ENCODE assay signal across 14 cellular contexts in genomic region chr4:26458104-26458503, GRCh38. TPM values are rescaled to one million over a fixed set of nuclear protein-coding genes. Genes with fewer than 3 reads are reported as not detected.
A peak's percentile ranks its signal among the peaks of the same experiment; 100 is the strongest.
DNase-seq lines count a peak whose midpoint lies in the region; ATAC-seq, FAIRE-seq and TF ChIP-seq lines count a peak whose summit lies in the region.
"Had no signal": no experiment of that assay in that cellular context is flagged by ENCODE, and none has a peak within 500 bp of the region (broad histone marks: within the 10 kb centered on the region; RNA-seq: fewer than 3 reads in every experiment).

No MANE protein-coding gene starts in this region.

- DNase-seq in HepG2 (ENCODE audit: low spot score), result no peak
- no peak for DNase-seq in right lobe of liver
- DNase-seq in SJCRH30, result peak; percentile 62 to 80
- DNase-seq in hepatic stellate cell (ENCODE audit: low spot score), result peak; percentile 33
- DNase-seq in OCI-M2 (lab: John Stamatoyannopoulos, UW; ENCODE audit: unreplicated experiment), result no peak
- no peak for DNase-seq in iPS-NIHi11 (ENCODE audit: low spot score)
- DNase-seq: central memory CD4-positive, alpha-beta T cell; NK-92 treated with Interleukin-12 subunit alpha and Interleukin-12 subunit beta, amount 100 ng/mL, for 24 hours; pancreas; uterus had no signal

- peak overlapping the region; percentile 33; the same call in 1 of the 2 replicates for H3K4me2 ChIP-seq in HepG2 (ENCODE audit: low read depth, low read length)

- CTCF ChIA-PET in HepG2 (lab: Yijun Ruan, JAX; ENCODE audit: low intra/inter-chr PET ratio, low total read pairs), result interaction anchor here (1.9 kb wide), 1 partner anchor 262 kb away, joined by 13 read pairs; no protein-coding TSS in a partner anchor

- no peak for TF ChIP-seq EP300 in HepG2 (IDR thresholded peaks at IDR 0.05; ENCODE audit: low read depth in 2 of 2, low read length in 2 of 2)
- no peak for TF ChIP-seq EP300 in HepG2 (CRISPR knock-in tag; IDR thresholded peaks at IDR 0.05; ENCODE audit: borderline replicate concordance)

- no peaks in the 10 kb centered on the region for H4K20me1 ChIP-seq in HepG2 (ENCODE audit: insufficient read depth, low read length)

- H2AFZ ChIP-seq in HepG2 (ENCODE audit: low read length), result no peak overlapping the region

- no peak overlapping the region for H3K27ac ChIP-seq in HepG2 (ENCODE audit: extremely low read length, insufficient read depth, low read length)
- no peak overlapping the region for H3K27ac ChIP-seq in right lobe of liver
- peak overlapping the region; percentile 25; the same call in 1 of the 2 replicates for H3K27ac ChIP-seq in SJCRH30
- H3K27ac ChIP-seq: pancreas, uterus had no signal

- no peaks in the 10 kb centered on the region for H3K36me3 ChIP-seq in HepG2 (replicated peaks in 1 of 2; ENCODE audit: control insufficient read depth in 1 of 2, insufficient read depth in 2 of 2, low read length in 2 of 2)
- no peaks in the 10 kb centered on the region for H3K36me3 ChIP-seq in right lobe of liver
- H3K36me3 ChIP-seq in SJCRH30, result no peaks in the 10 kb centered on the region
- H3K36me3 ChIP-seq: pancreas, uterus had no signal

- no peak overlapping the region for H3K9ac ChIP-seq in HepG2 (ENCODE audit: insufficient read depth, low read depth, low read length)

- POLR2A ChIA-PET in HepG2 (lab: Yijun Ruan, JAX), result no interaction called here

- FAIRE-seq in HepG2 (lab: Jason Lieb, UNC), result peak; percentile 37
- FAIRE-seq: K562, pancreas had no signal

- TF ChIP-seq RAD21 in HepG2 (CRISPR knock-in tag; IDR thresholded peaks at IDR 0.05), result no peak

- TF ChIP-seq CTCF in HepG2 (CRISPR knock-in tag; IDR thresholded peaks at IDR 0.05) (0 out of 2 replicates have a peak, but pooled peaks have one; percentile 13), right lobe of liver (IDR thresholded peaks at IDR 0.05) (no peak)

- H3K4me3 ChIP-seq in HepG2 (replicated peaks in 1 of 3; ENCODE audit: insufficient read depth in 1 of 3, low read depth in 2 of 3, low read length in 3 of 3) (no peak overlapping the region; a peak in 1 of 6 replicates), right lobe of liver (no peak overlapping the region), SJCRH30 (no peak overlapping the region; the same call in 1 of the 2 replicates)
- H3K4me3 ChIP-seq: K562, lung, pancreas, uterus had no signal

- no peak for TF ChIP-seq POLR2A in HepG2 (IDR thresholded peaks at IDR 0.05; ENCODE audit: insufficient read depth in 1 of 2, low read depth in 2 of 2, low read length in 2 of 2)
- TF ChIP-seq POLR2A in right lobe of liver (IDR thresholded peaks at IDR 0.05), result no peak

- in situ Hi-C loops in HepG2 (cut with HindIII; ENCODE audit: extremely low pct_ligation_motif_present, low pct_unique_long_range_greater_than_20kb), result no loop called here

- peaks cover 18% of the 10 kb centered on the region for H3K4me1 ChIP-seq in HepG2 (ENCODE audit: insufficient read depth, low read length)
- no peaks in the 10 kb centered on the region for H3K4me1 ChIP-seq in right lobe of liver
- peaks cover 16% of the 10 kb centered on the region; the same call in 1 of the 2 replicates for H3K4me1 ChIP-seq in SJCRH30
- H3K4me1 ChIP-seq: uterus had no signal

- no peaks in the 10 kb centered on the region; a peak in 1 of 5 replicates for H3K27me3 ChIP-seq in HepG2 (ENCODE audit: control insufficient read depth in 1 of 2, insufficient read depth in 2 of 2, low read length in 2 of 2)
- no peaks in the 10 kb centered on the region for H3K27me3 ChIP-seq in right lobe of liver
- no peaks in the 10 kb centered on the region for H3K27me3 ChIP-seq in SJCRH30
- H3K27me3 ChIP-seq: pancreas, uterus had no signal

- ATAC-seq in HepG2, result peak; percentile 51
- no peak for ATAC-seq in right lobe of liver
- ATAC-seq in GM21576 (IDR thresholded peaks at IDR 0.05; ENCODE audit: unreplicated experiment), result no peak
- no peak for ATAC-seq in GM18511 (IDR thresholded peaks at IDR 0.05; ENCODE audit: unreplicated experiment)
- ATAC-seq: K562 had no signal

- WGBS in HepG2 (ENCODE audit: low lambda C conversion rate), result 49% methylated on average over 7 of the region's 7 CpGs
- 53% methylated on average over 6 of the region's 7 CpGs for WGBS in right lobe of liver (ENCODE audit: insufficient coverage, low coverage, low lambda C conversion rate, missing lambda C conversion rate)

- intact Hi-C loops in HepG2 (cut with micrococcal nuclease; ENCODE audit: unreplicated experiment), result loop anchor here (2.0 kb wide), 1 partner anchor 553 kb away; no protein-coding TSS in a partner anchor
- intact Hi-C loops in right lobe of liver (cut with DNase I), result no loop called here

- no peaks in the 10 kb centered on the region for H3K79me2 ChIP-seq in HepG2 (ENCODE audit: insufficient read depth, low read length)

- no TSS peak for BruUV-seq in HepG2 (replicated peaks; lab: Mats Ljungman, UMichigan)

- peaks cover 10% of the 10 kb centered on the region; the same call in 1 of the 2 replicates for H3K9me3 ChIP-seq in HepG2 (ENCODE audit: low read length)
- no peaks in the 10 kb centered on the region for H3K9me3 ChIP-seq in right lobe of liver
- no peaks in the 10 kb centered on the region for H3K9me3 ChIP-seq in SJCRH30 (replicated peaks)
- H3K9me3 ChIP-seq: pancreas, uterus had no signal

TF ChIP-seq in HepG2, 621 proteins besides CTCF, POLR2A, EP300 and RAD21:
- TF ChIP-seq ARID2 (CRISPR knock-in tag; IDR thresholded peaks at IDR 0.05; ENCODE audit: borderline replicate concordance), result no peak
- no peak for TF ChIP-seq ZSCAN9 (CRISPR knock-in tag; IDR thresholded peaks at IDR 0.05; ENCODE audit: borderline replicate concordance)
- TF ChIP-seq ZNF720 (CRISPR knock-in tag; IDR thresholded peaks at IDR 0.05), result no peak
- no peak for TF ChIP-seq GRHL1 (CRISPR knock-in tag; conservative IDR thresholded peaks at IDR 0.05)
- TF ChIP-seq RXRA (CRISPR knock-in tag; IDR thresholded peaks at IDR 0.05), result no peak
- no peak for TF ChIP-seq MAX (IDR thresholded peaks at IDR 0.05)

RNA-seq across cellular contexts. Expression of gene CCKAR, which starts 32.2 kb away (rescaled TPM):
- total RNA-seq in HepG2 (2016; rRNA removed; fragmentation: Illumina TruSeq; extraction: Trizol), result not detected in 2 replicates
- not detected in 2 replicates for total RNA-seq in HepG2 (2016; cell fraction: cytosol; rRNA removed; fragmentation: Illumina TruSeq; extraction: Trizol; ENCODE audit: low read depth)
- not detected in 2 replicates for total RNA-seq in HepG2 (2016; cell fraction: insoluble cytoplasmic fraction; rRNA removed; fragmentation: Illumina TruSeq; extraction: Trizol)
- not detected in 2 replicates for total RNA-seq in HepG2 (2016; cell fraction: membrane; rRNA removed; fragmentation: Illumina TruSeq; extraction: Trizol)
- not detected in 2 replicates for total RNA-seq in HepG2 (2016; cell fraction: nucleus; rRNA removed; fragmentation: Illumina TruSeq; extraction: Trizol)
- not detected in 2 replicates for polyA plus RNA-seq in HepG2 (2011; rRNA removed)
- polyA plus RNA-seq in HepG2 (2011; cell fraction: cytosol; rRNA removed), result not detected in 2 replicates
- not detected in 2 replicates for polyA plus RNA-seq in HepG2 (2011; cell fraction: nucleus; rRNA removed)
- not detected in 2 replicates for polyA plus RNA-seq in HepG2 (2012)
- not detected in 2 replicates for polyA plus RNA-seq in HepG2 (2016; cell fraction: cytosol; fragmentation: Illumina TruSeq; extraction: Trizol; ENCODE audit: low read depth)
- polyA plus RNA-seq in HepG2 (2016; cell fraction: insoluble cytoplasmic fraction; fragmentation: Illumina TruSeq; extraction: Trizol; ENCODE audit: low read depth), result not detected in 2 replicates
- polyA plus RNA-seq in HepG2 (2016; cell fraction: membrane; fragmentation: Illumina TruSeq; extraction: Trizol; ENCODE audit: low read depth), result not detected in 2 replicates
- polyA plus RNA-seq in HepG2 (2016; cell fraction: nucleus; fragmentation: Illumina TruSeq; extraction: Trizol; ENCODE audit: insufficient read depth, low read depth), result not detected in 2 replicates
- polyA minus RNA-seq in HepG2 (2011; rRNA and poly(A)+ RNA removed; ENCODE audit: low replicate concordance), result not detected in 2 replicates
- not detected in 2 replicates for polyA minus RNA-seq in HepG2 (2011; cell fraction: cytosol; rRNA and poly(A)+ RNA removed)
- polyA minus RNA-seq in HepG2 (2011; cell fraction: nucleus; rRNA and poly(A)+ RNA removed), result not detected in 2 replicates
- not detected for total RNA-seq in right lobe of liver
- total RNA-seq in SJCRH30 (2014; rRNA removed; shearing (Covaris generic)), result 0.61 and 1.1 TPM in 2 replicates
- total RNA-seq: K562, uterus had no signal
- polyA plus RNA-seq: K562, lung, pancreas had no signal

Comparison
In these comparisons a context has a peak if more than half of its experiments do, and no peak if none do; other contexts are left out.
1. DNase-seq: peak in SJCRH30 (2 of 2) and hepatic stellate cell (single experiment); none in HepG2 (single experiment), right lobe of liver (0 of 3), OCI-M2 (single experiment) and iPS-NIHi11 (single experiment).